ENCODE assay signal across 8 cellular contexts in the genomic region with DNA sequence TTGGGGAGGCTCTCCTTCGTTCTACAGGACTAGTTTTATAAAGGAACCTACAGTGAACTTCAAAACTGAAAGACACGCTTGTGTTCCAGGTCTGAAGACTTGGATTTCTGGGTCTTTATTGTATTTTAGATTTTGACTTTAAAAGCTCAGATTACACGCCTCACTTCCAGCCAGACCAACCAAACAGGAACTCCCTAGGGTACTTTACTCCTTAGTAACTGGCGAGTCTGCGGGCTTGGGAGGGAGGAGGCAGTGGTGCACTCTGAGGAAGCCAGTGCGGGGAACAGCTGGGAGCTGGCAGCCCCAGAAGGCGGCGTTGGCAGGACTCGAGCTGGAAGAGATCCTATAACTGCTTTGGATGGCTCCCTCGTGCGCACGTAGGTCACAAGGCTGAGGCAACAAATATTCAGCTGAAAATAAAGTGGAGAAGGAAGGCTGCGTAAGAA. TPM values are rescaled to one million over a fixed set of nuclear protein-coding genes. Genes with fewer than 3 reads are reported as not detected.
A peak's percentile ranks its signal among the peaks of the same experiment; 100 is the strongest.
DNase-seq lines count a peak whose midpoint lies in the region; ATAC-seq and TF ChIP-seq lines count a peak whose summit lies in the region.

No MANE protein-coding gene starts in this region.

- ATAC-seq in GM21717 (IDR thresholded peaks at IDR 0.05; ENCODE audit: unreplicated experiment): no peak
- no peak for ATAC-seq in GM18520 (IDR thresholded peaks at IDR 0.05; ENCODE audit: unreplicated experiment)

- DNase-seq in DMS153 treated with DMSO at 0.1 percent for 48 hours (lab: John Stamatoyannopoulos, UW; ENCODE audit: unreplicated experiment) (peak; percentile 19), HS-5 (ENCODE audit: low read depth) (peak; percentile 8), RPMI8226 (peak; percentile 27), choroid plexus epithelial cell (ENCODE audit: low read depth) (peak; percentile 78), islet precursor cell (peak; percentile 84)

- no peaks in the 10 kb centered on the region for H3K9me3 ChIP-seq in skeletal muscle tissue (ENCODE audit: control insufficient read depth in 3 of 3, low read length in 3 of 3)

- peak overlapping the region; percentile 80 for H3K27ac ChIP-seq in skeletal muscle tissue (ENCODE audit: low read depth, low read length)

- peak overlapping the region; percentile 59 for H3K4me3 ChIP-seq in choroid plexus epithelial cell (ENCODE audit: low read depth, low read length)
- peak overlapping the region; percentile 70 to 77 (median 75) for H3K4me3 ChIP-seq in skeletal muscle tissue (ENCODE audit: low read length in 3 of 3)

- TF ChIP-seq CTCF in choroid plexus epithelial cell (conservative IDR thresholded peaks at IDR 0.05; ENCODE audit: low read depth, low read length): peak; percentile 12

- H3K9ac ChIP-seq in skeletal muscle tissue (ENCODE audit: low read depth in 1 of 3, low read length in 3 of 3): peak overlapping the region; percentile 71 to 82 (median 76)

- peaks cover 0 to 6% (median 4%) of the 10 kb centered on the region in 3 donors for H3K4me1 ChIP-seq in skeletal muscle tissue (ENCODE audit: control insufficient read depth in 3 of 3, insufficient read depth in 3 of 3, low read length in 3 of 3)

- no peaks in the 10 kb centered on the region for H3K27me3 ChIP-seq in skeletal muscle tissue (ENCODE audit: control insufficient read depth in 3 of 3, insufficient read depth in 3 of 3, low read length in 3 of 3)

- no peaks in the 10 kb centered on the region for H3K36me3 ChIP-seq in skeletal muscle tissue (ENCODE audit: control insufficient read depth in 3 of 3, insufficient read depth in 3 of 3, low read length in 3 of 3)

RNA-seq across cellular contexts. Expression of gene PHKA1, which starts 0.4 kb away (rescaled TPM):
- 2.6 TPM for total RNA-seq in skeletal muscle tissue

Comparison
In these comparisons a context has a peak if more than half of its experiments do, and no peak if none do; other contexts are left out.
1. DNase-seq: peak in every context shown above with its lines; median percentile 84 in islet precursor cell; 78 in choroid plexus epithelial cell; 27 in RPMI8226; 19 in DMS153 treated with DMSO at 0.1 percent for 48 hours; 8 in HS-5.